8 cellular contexts compared by ENCODE assay signal in the genomic region with DNA sequence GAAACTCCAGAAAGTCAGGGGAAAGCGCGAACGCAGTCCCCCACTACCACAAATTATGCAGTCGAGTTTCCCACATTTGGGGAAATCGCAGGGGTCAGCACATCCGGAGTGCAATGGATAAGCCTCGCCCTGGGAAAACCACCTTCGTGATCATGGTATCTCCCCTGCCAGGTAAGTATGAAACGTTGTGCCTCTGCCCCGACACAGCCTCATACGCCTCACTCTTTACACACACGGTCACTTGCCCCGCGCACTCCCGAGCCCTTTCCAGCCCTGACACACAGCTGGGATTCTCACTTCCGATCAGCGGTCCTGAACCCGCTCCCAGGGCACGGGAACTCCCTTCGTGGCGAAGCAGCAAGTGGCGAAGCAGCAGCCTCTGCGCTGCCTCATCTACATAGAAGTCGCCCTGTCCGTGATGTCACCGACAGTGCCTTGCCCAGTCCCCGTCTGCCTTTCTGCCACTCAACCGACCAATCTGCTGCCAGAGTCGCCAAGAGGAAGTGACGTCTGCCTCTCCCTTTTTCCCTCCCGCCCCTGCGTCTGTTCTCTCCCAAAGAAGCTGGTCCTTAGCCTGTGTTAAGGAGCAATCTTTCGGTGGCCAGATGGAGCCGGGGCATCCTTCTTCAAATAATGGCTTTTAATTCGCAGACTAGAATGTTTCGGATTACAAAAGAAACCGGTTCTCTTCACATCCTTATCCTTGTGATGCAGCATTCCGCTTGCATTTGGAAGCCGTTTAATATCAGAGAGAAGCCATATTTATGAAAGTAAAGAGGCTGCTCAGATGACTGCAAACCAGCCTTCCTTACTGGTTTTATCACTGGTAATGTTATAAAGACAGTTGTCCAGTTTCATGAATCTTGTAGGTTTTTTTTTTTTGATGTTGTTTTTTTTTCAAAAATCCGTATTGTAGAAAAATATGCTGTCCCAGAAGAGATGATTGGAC. TPM values are rescaled to one million over a fixed set of nuclear protein-coding genes. Genes with fewer than 3 reads are reported as not detected.
DNase-seq lines count a peak whose midpoint lies in the region; ATAC-seq and TF ChIP-seq lines count a peak whose summit lies in the region.
"Not testable (repeated sequence)": the region's sequence is repeated elsewhere in the genome, so short reads cannot be mapped to it uniquely, and the experiment has no call there.

A gene (minus strand): TSS at position 179 of the 949 bp plus-strand sequence.

- not testable (repeated sequence) for TF ChIP-seq EP300 in transverse colon (IDR thresholded peaks at IDR 0.05; ENCODE audit: low read depth)

- DNase-seq in GM04504 (ENCODE audit: low read depth) (peak; percentile 53), NCI-H128 (lab: John Stamatoyannopoulos, UW; ENCODE audit: unreplicated experiment) (peak; percentile 73), SJSA1 (ENCODE audit: low read depth in 1 of 2, low spot score in 2 of 2) (peak; percentile 84 to 91), left kidney (ENCODE audit: low read depth, low spot score) (peak; percentile 92), skeletal muscle cell (ENCODE audit: low read depth) (peak; percentile 36), transverse colon (peak; percentile 90)
- DNase-seq in activated T-cell treated with anti-CD3 and anti-CD28 coated beads, Interleukin-2, amount 50 U/mL, for 24 hours, result peak; percentile 89
- DNase-seq in effector memory CD8-positive, alpha-beta T cell, result peak; percentile 69 to 81 (median 72)

- intact Hi-C loops in transverse colon (cut with DNase I; ENCODE audit: low total_unique reads), result not testable (repeated sequence)

- H3K4me1 Mint-ChIP-seq in activated T-cell treated with anti-CD3 and anti-CD28 coated beads, Interleukin-2, amount 50 U/mL, for 24 hours (ENCODE audit: low read depth); effector memory CD8-positive, alpha-beta T cell (ENCODE audit: low read depth in 2 of 2): not testable (repeated sequence)

- H3K9me3 Mint-ChIP-seq in activated T-cell treated with anti-CD3 and anti-CD28 coated beads, Interleukin-2, amount 50 U/mL, for 24 hours; effector memory CD8-positive, alpha-beta T cell: not testable (repeated sequence)

- H3K27me3 Mint-ChIP-seq in activated T-cell treated with anti-CD3 and anti-CD28 coated beads, Interleukin-2, amount 50 U/mL, for 24 hours, result peaks cover 16% of the 10 kb centered on the region
- peaks cover 23 to 27% of the 10 kb centered on the region in 2 donors for H3K27me3 Mint-ChIP-seq in effector memory CD8-positive, alpha-beta T cell

- H3K27me3 ChIP-seq in SJSA1 (replicated peaks), result not testable (repeated sequence)
- H3K27me3 ChIP-seq in transverse colon, result peaks cover 20% of the 10 kb centered on the region

- TF ChIP-seq CTCF in transverse colon (IDR thresholded peaks at IDR 0.05), result not testable (repeated sequence)

- in situ Hi-C loops in transverse colon (cut with MboI; ENCODE audit: low pct_ligation_motif_present in 1 of 4, low pct_unique_long_range_greater_than_20kb in 1 of 4, low sequenced_read_pairs in 3 of 4), result not testable (repeated sequence)

- peak; percentile 63 for ATAC-seq in effector memory CD8-positive, alpha-beta T cell (replicated peaks)

- not testable (repeated sequence) for H3K4me3 Mint-ChIP-seq in activated T-cell treated with anti-CD3 and anti-CD28 coated beads, Interleukin-2, amount 50 U/mL, for 24 hours; effector memory CD8-positive, alpha-beta T cell

- H3K27ac ChIP-seq in SJSA1 (peak within 1 kb of the TSS; percentile 100), transverse colon (peak within 1 kb of the TSS; percentile 76 to 92 (median 81))

- peak; percentile 90 for TF ChIP-seq POLR2A in transverse colon (IDR thresholded peaks at IDR 0.05)

- not testable (repeated sequence) for H3K4me1 ChIP-seq in SJSA1 (replicated peaks); transverse colon

- H3K4me3 ChIP-seq in SJSA1 (peak within 1 kb of the TSS; percentile 20), skeletal muscle cell (ENCODE audit: low read depth, low read length) (peak within 1 kb of the TSS; percentile 13), transverse colon (peak within 1 kb of the TSS in 3 of 4 donors; percentile 13 to 44 (median 17))

- H3K36me3 ChIP-seq in SJSA1, transverse colon: not testable (repeated sequence)

- H3K27ac Mint-ChIP-seq in activated T-cell treated with anti-CD3 and anti-CD28 coated beads, Interleukin-2, amount 50 U/mL, for 24 hours; effector memory CD8-positive, alpha-beta T cell: not testable (repeated sequence)

- 1 to 13% methylated on average over 3 to 30 of the region's 40 CpGs for WGBS in transverse colon (ENCODE audit: low coverage in 1 of 2), 2 donors

- not testable (repeated sequence) for H3K9me3 ChIP-seq in SJSA1 (replicated peaks); transverse colon

- not testable (repeated sequence) for H3K36me3 Mint-ChIP-seq in activated T-cell treated with anti-CD3 and anti-CD28 coated beads, Interleukin-2, amount 50 U/mL, for 24 hours (ENCODE audit: low read depth); effector memory CD8-positive, alpha-beta T cell (ENCODE audit: insufficient read depth)

RNA-seq across cellular contexts. Expression of the gene that starts here (rescaled TPM):
- under 0.01 and 294 TPM in 2 replicates for total RNA-seq in SJSA1 (2014; rRNA removed; shearing (Covaris generic))
- under 1 TPM in 3 of 4 donors, not detected in 1; under 0.01 TPM for total RNA-seq in transverse colon

Comparison
In these comparisons a context has a peak if more than half of its experiments do, and no peak if none do; other contexts are left out.
1. Peak in every context shown above with its lines: DNase-seq, ATAC-seq, H3K4me3 ChIP-seq and H3K27ac ChIP-seq.
2. Peak in DNase-seq, H3K4me3 ChIP-seq and H3K27ac ChIP-seq in transverse colon; RNA of the gene not detected or under 1 TPM.
3. DNase-seq: peak in every context shown above with its lines; median percentile 92 in left kidney; 90 in transverse colon; 89 in activated T-cell treated with anti-CD3 and anti-CD28 coated beads, Interleukin-2, amount 50 U/mL, for 24 hours; 88 in SJSA1; 73 in NCI-H128; 72 in effector memory CD8-positive, alpha-beta T cell; 53 in GM04504; 36 in skeletal muscle cell.